Comparison of ENCODE assay signal across 25 cellular contexts in the genomic region with DNA sequence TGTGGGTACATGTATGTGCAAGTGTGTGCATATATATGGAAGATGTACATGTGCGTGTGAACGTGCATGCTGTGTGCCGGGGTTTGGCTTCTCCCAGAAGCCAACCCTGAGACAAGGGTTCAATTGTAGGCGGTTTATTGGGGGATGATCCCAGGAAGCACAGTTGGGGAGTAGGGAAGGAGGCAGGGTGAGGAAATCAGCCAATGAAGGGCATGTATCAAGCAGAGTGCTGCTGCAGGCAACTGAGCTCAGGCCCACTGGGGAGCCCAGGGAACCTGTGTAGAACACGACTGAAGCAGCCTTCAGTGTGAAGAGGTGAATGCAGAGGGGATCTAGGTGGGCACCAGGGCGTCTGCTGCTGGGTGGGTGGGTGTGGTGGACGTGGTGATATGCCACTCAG. TPM values are rescaled to one million over a fixed set of nuclear protein-coding genes. Genes with fewer than 3 reads are reported as not detected.
DNase-seq lines count a peak whose midpoint lies in the region; ATAC-seq and TF ChIP-seq lines count a peak whose summit lies in the region.
"Had no signal": no experiment of that assay in that cellular context is flagged by ENCODE, and none has a peak within 500 bp of the region (broad histone marks: within the 10 kb centered on the region; RNA-seq: fewer than 3 reads in every experiment).

No MANE protein-coding gene starts in this region.

- no peak overlapping the region for H3K4me3 Mint-ChIP-seq in activated T-cell treated with anti-CD3 and anti-CD28 coated beads, Interleukin-2, amount 50 U/mL, for 24 hours
- H3K4me3 Mint-ChIP-seq in activated B cell treated with CpG ODN at 0.5 μM for 24 hours, result no peak overlapping the region
- H3K4me3 Mint-ChIP-seq in naive B cell, result peak overlapping the region in 3 of 8 donors; percentile 9 to 89 (median 72)
- H3K4me3 Mint-ChIP-seq: HFFc6 had no signal

- intact Hi-C loops in activated B cell treated with CpG ODN at 0.5 μM for 24 hours (cut with micrococcal nuclease), result loop anchor here (5.0 kb wide), 2 partner anchors 208 to 538 kb away; a partner anchor contains a TSS

- peak; percentile 5 for DNase-seq in activated T-cell treated with anti-CD3 and anti-CD28 coated beads, Interleukin-2, amount 50 U/mL, for 24 hours
- no peak for DNase-seq in activated T-cell treated with anti-CD3 and anti-CD28 coated beads for 4 hours
- no peak for DNase-seq in activated B cell treated with CpG ODN at 0.5 μM for 24 hours
- no peak for DNase-seq in naive B cell
- DNase-seq in NCI-H1092 treated with DMSO at 0.1 percent for 48 hours (lab: John Stamatoyannopoulos, UW), result no peak
- DNase-seq: BE2C; CD4-positive, CD25-positive, alpha-beta regulatory T cell; DMS53; GM23248; HFFc6; MV-4-11; NCI-H1105 treated with DMSO at 0.1 percent for 48 hours; NCI-H2029; NCI-H2227 treated with DMSO at 0.1 percent for 48 hours; NCI-H69; Right ventricle myocardium superior; RPMI8226 had no signal

- CTCF ChIA-PET in activated B cell treated with CpG ODN at 0.5 μM for 24 hours (lab: Charles Lee), result no interaction called here

- ATAC-seq in activated B cell treated with CpG ODN at 0.5 μM for 24 hours (ENCODE audit: low read depth), result no peak
- ATAC-seq in naive B cell (ENCODE audit: low read depth in 2 of 2), result no peak
- no peak for ATAC-seq in HG03097 (IDR thresholded peaks at IDR 0.05; ENCODE audit: low FRiP score, unreplicated experiment)
- no peak for ATAC-seq in HG03460 (IDR thresholded peaks at IDR 0.05; ENCODE audit: unreplicated experiment)

- no peaks in the 10 kb centered on the region for H3K27me3 Mint-ChIP-seq in activated T-cell treated with anti-CD3 and anti-CD28 coated beads, Interleukin-2, amount 50 U/mL, for 24 hours
- no peaks in the 10 kb centered on the region for H3K27me3 Mint-ChIP-seq in activated B cell treated with CpG ODN at 0.5 μM for 24 hours
- H3K27me3 Mint-ChIP-seq in naive B cell, result no peaks in the 10 kb centered on the region

- H3K36me3 Mint-ChIP-seq in activated T-cell treated with anti-CD3 and anti-CD28 coated beads, Interleukin-2, amount 50 U/mL, for 24 hours (ENCODE audit: low read depth), result no peaks in the 10 kb centered on the region
- H3K36me3 Mint-ChIP-seq in activated B cell treated with CpG ODN at 0.5 μM for 24 hours (ENCODE audit: low read depth) (no peaks in the 10 kb centered on the region), naive B cell (no peaks in the 10 kb centered on the region)
- H3K36me3 Mint-ChIP-seq: CD4-positive, CD25-positive, alpha-beta regulatory T cell had no signal

- POLR2A ChIA-PET in activated B cell treated with CpG ODN at 0.5 μM for 24 hours (lab: Charles Lee), result no interaction called here

- TF ChIP-seq CTCF in activated B cell treated with CpG ODN at 0.5 μM for 24 hours (IDR thresholded peaks at IDR 0.05), result no peak

- peaks cover 17% of the 10 kb centered on the region for H3K4me1 Mint-ChIP-seq in activated T-cell treated with anti-CD3 and anti-CD28 coated beads, Interleukin-2, amount 50 U/mL, for 24 hours (ENCODE audit: low read depth)
- H3K4me1 Mint-ChIP-seq in activated B cell treated with CpG ODN at 0.5 μM for 24 hours (peaks cover 65% of the 10 kb centered on the region), naive B cell (peaks cover 56 to 80% (median 79%) of the 10 kb centered on the region in 3 donors)

- no peaks in the 10 kb centered on the region for H3K9me3 Mint-ChIP-seq in activated T-cell treated with anti-CD3 and anti-CD28 coated beads, Interleukin-2, amount 50 U/mL, for 24 hours
- H3K9me3 Mint-ChIP-seq in activated B cell treated with CpG ODN at 0.5 μM for 24 hours, result no peaks in the 10 kb centered on the region
- H3K9me3 Mint-ChIP-seq in naive B cell, result no peaks in the 10 kb centered on the region
- H3K9me3 Mint-ChIP-seq: HFFc6 had no signal

- H3K27ac Mint-ChIP-seq in activated T-cell treated with anti-CD3 and anti-CD28 coated beads, Interleukin-2, amount 50 U/mL, for 24 hours, result no peak overlapping the region
- peak overlapping the region; percentile 2 for H3K27ac Mint-ChIP-seq in activated B cell treated with CpG ODN at 0.5 μM for 24 hours
- H3K27ac Mint-ChIP-seq in naive B cell, result peak overlapping the region in 4 of 6 donors; percentile 31 to 97 (median 54)
- H3K27ac Mint-ChIP-seq: HFFc6 had no signal

RNA-seq across cellular contexts. Expression of a gene that starts 21.6 kb away (rescaled TPM):
- not detected in 2 replicates for total RNA-seq in activated B cell treated with CpG ODN at 0.5 μM for 24 hours
- polyA plus RNA-seq in naive B cell (ENCODE audit: low read depth in 6 of 6), result under 1 TPM in 1 of 6 donors, not detected in 5; 0.35 TPM
- total RNA-seq: CD4-positive, CD25-positive, alpha-beta regulatory T cell; Daoy; G401; GM23248; HFFc6; LHCN-M2; MCF 10A; NCI-H460; Right ventricle myocardium superior; SK-MEL-5 had no signal
- polyA plus RNA-seq: CD4-positive, CD25-positive, alpha-beta regulatory T cell; GM23248 had no signal

RNA-seq across cellular contexts. Expression of a gene that starts 56.2 kb away (rescaled TPM):
- not detected in 2 replicates for total RNA-seq in activated B cell treated with CpG ODN at 0.5 μM for 24 hours
- polyA plus RNA-seq in naive B cell (ENCODE audit: low read depth in 6 of 6), result not detected
- total RNA-seq: CD4-positive, CD25-positive, alpha-beta regulatory T cell; Daoy; G401; GM23248; HFFc6; LHCN-M2; MCF 10A; NCI-H460; Right ventricle myocardium superior; SK-MEL-5 had no signal
- polyA plus RNA-seq: CD4-positive, CD25-positive, alpha-beta regulatory T cell; GM23248 had no signal
